19 cellular contexts compared by ENCODE assay signal in the genomic region with DNA sequence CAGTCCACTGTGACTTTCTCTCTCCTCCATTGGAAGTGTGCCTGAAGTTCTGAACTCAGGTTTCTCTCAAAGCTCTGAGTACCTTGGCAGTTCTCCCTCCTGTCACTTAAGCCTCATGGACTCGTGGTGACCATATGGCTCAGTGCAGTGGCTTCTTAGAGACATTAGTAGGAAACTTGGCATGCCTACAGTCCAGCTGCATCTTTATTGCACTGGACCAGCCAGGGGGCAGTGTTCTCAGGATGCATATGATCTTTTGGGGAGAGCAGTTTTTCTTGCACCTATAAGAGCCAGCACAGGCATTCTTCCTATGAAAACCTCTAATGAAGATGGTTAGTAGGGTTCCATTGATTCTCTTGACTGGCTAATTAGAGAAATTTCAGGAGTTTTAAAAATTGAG. TPM values are rescaled to one million over a fixed set of nuclear protein-coding genes. Genes with fewer than 3 reads are reported as not detected.
A peak's percentile ranks its signal among the peaks of the same experiment; 100 is the strongest.
DNase-seq lines count a peak whose midpoint lies in the region; ATAC-seq and TF ChIP-seq lines count a peak whose summit lies in the region.
"Had no signal": no experiment of that assay in that cellular context is flagged by ENCODE, and none has a peak within 500 bp of the region (broad histone marks: within the 10 kb centered on the region; RNA-seq: fewer than 3 reads in every experiment).

No MANE protein-coding gene starts in this region.

- TF ChIP-seq CTCF in mammary epithelial cell (conservative IDR thresholded peaks at IDR 0.05 in 1 of 2, IDR thresholded peaks at IDR 0.05 in 1 of 2; ENCODE audit: extremely low read depth in 1 of 2, insufficient read depth in 1 of 2, low read depth in 1 of 2, low read length in 2 of 2) (peak; percentile 21 to 45), neural crest cell (conservative IDR thresholded peaks at IDR 0.05) (peak; percentile 17), glutamatergic neuron (IDR thresholded peaks at IDR 0.05; ENCODE audit: partially characterized antibody, unreplicated experiment) (no peak)

- H3K27me3 Mint-ChIP-seq in neural crest cell (ENCODE audit: low read depth), result no peaks in the 10 kb centered on the region
- H3K27me3 Mint-ChIP-seq in activated CD4-positive, alpha-beta T cell treated with anti-CD3 and anti-CD28 coated beads for 36 hours, result peaks cover 8% of the 10 kb centered on the region
- peaks cover 2% of the 10 kb centered on the region for H3K27me3 Mint-ChIP-seq in glutamatergic neuron (ENCODE audit: unreplicated experiment)

- H4K20me1 ChIP-seq in mammary epithelial cell (ENCODE audit: insufficient read depth, low read length), result no peaks in the 10 kb centered on the region

- ATAC-seq in GM19395 (IDR thresholded peaks at IDR 0.05; ENCODE audit: unreplicated experiment) (no peak), GM21528 (IDR thresholded peaks at IDR 0.05; ENCODE audit: low FRiP score, unreplicated experiment) (no peak)
- no peak for ATAC-seq in activated CD4-positive, alpha-beta T cell treated with anti-CD3 and anti-CD28 coated beads for 36 hours
- ATAC-seq: T-cell had no signal

- intact Hi-C loops in mammary epithelial cell (cut with micrococcal nuclease), result no loop called here
- intact Hi-C loops in activated CD4-positive, alpha-beta T cell treated with anti-CD3 and anti-CD28 coated beads for 36 hours (cut with DNase I, micrococcal nuclease), result no loop called here

- no peak overlapping the region for H3K9ac ChIP-seq in mammary epithelial cell (ENCODE audit: insufficient read depth, low read length)

- no peak overlapping the region for H3K4me2 ChIP-seq in mammary epithelial cell (ENCODE audit: insufficient read depth, low read depth, low read length)

- H3K4me3 ChIP-seq in mammary epithelial cell (replicated peaks in 1 of 3; ENCODE audit: insufficient read depth in 1 of 3, low read depth in 2 of 3, low read length in 3 of 3), result no peak overlapping the region

- H3K9me3 ChIP-seq in mammary epithelial cell (replicated peaks; ENCODE audit: insufficient read depth, low read length), result no peaks in the 10 kb centered on the region

- no peaks in the 10 kb centered on the region for H3K4me1 ChIP-seq in mammary epithelial cell (ENCODE audit: insufficient read depth, low read length)

- DNase-seq in EH (ENCODE audit: low read depth), result peak; percentile 7
- peak; percentile 15 for DNase-seq in HT-29 (ENCODE audit: low spot score)
- no peak for DNase-seq in mammary epithelial cell
- no peak for DNase-seq in neural crest cell (ENCODE audit: low read depth, low spot score)
- DNase-seq in activated CD4-positive, alpha-beta T cell treated with anti-CD3 and anti-CD28 coated beads for 36 hours, result no peak
- DNase-seq in glutamatergic neuron, result no peak
- DNase-seq: activated naive CD8-positive, alpha-beta T cell treated with anti-CD3 and anti-CD28 coated beads, Interleukin-2, amount 10 ng/mL, durations not matched to agents 7 days and 5 days; cortex of kidney; NCI-H1436; NCI-H2227 treated with DMSO at 0.1 percent for 48 hours; T-cell had no signal

- BruUV-seq in mammary epithelial cell (replicated peaks; lab: Mats Ljungman, UMichigan), result no TSS peak

- H3K27ac Mint-ChIP-seq in neural crest cell (ENCODE audit: unreplicated experiment), result no peak overlapping the region
- no peak overlapping the region for H3K27ac Mint-ChIP-seq in activated CD4-positive, alpha-beta T cell treated with anti-CD3 and anti-CD28 coated beads for 36 hours
- H3K27ac Mint-ChIP-seq in glutamatergic neuron (ENCODE audit: unreplicated experiment), result no peak overlapping the region
- H3K27ac Mint-ChIP-seq: activated naive CD8-positive, alpha-beta T cell treated with anti-CD3 and anti-CD28 coated beads, Interleukin-2, amount 10 ng/mL, durations not matched to agents 7 days and 5 days; memory B cell; stimulated activated naive CD8-positive, alpha-beta T cell treated with anti-CD3 and anti-CD28 coated beads, Interleukin-15, Interleukin-2, amounts not matched to agents 100 ng/mL and 50 ng/mL, for 24 hours; T-cell had no signal

- no peaks in the 10 kb centered on the region for H3K27me3 ChIP-seq in mammary epithelial cell (ENCODE audit: insufficient read depth, low read length)

- CTCF ChIA-PET in mammary epithelial cell (lab: Charles Lee; ENCODE audit: low non-redundant PET), result interaction anchor here (0.5 kb wide), 1 partner anchor 285 kb away, joined by 5 read pairs; no protein-coding TSS in a partner anchor
- CTCF ChIA-PET in activated CD4-positive, alpha-beta T cell treated with anti-CD3 and anti-CD28 coated beads for 36 hours (lab: Charles Lee), result no interaction called here

- H3K9me3 Mint-ChIP-seq in neural crest cell (no peaks in the 10 kb centered on the region), glutamatergic neuron (ENCODE audit: unreplicated experiment) (peaks cover 8% of the 10 kb centered on the region)
- no peaks in the 10 kb centered on the region for H3K9me3 Mint-ChIP-seq in activated CD4-positive, alpha-beta T cell treated with anti-CD3 and anti-CD28 coated beads for 36 hours (ENCODE audit: low read depth)
- H3K9me3 Mint-ChIP-seq: activated naive CD8-positive, alpha-beta T cell treated with anti-CD3 and anti-CD28 coated beads, Interleukin-2, amount 10 ng/mL, durations not matched to agents 7 days and 5 days; memory B cell; stimulated activated naive CD8-positive, alpha-beta T cell treated with anti-CD3 and anti-CD28 coated beads, Interleukin-15, Interleukin-2, amounts not matched to agents 100 ng/mL and 50 ng/mL, for 24 hours; T-cell had no signal

- H3K27ac ChIP-seq in mammary epithelial cell (ENCODE audit: insufficient read depth, low read depth, low read length), result no peak overlapping the region

- no peaks in the 10 kb centered on the region for H3K79me2 ChIP-seq in mammary epithelial cell (ENCODE audit: insufficient read depth, low read length)

- in situ Hi-C loops in mammary epithelial cell (cut with MboI; ENCODE audit: low sequenced_read_pairs in 2 of 2), result loop anchor here (10.0 to 25.0 kb wide), 3 partner anchors 515 to 942 kb away; no protein-coding TSS in a partner anchor

- WGBS in mammary epithelial cell (ENCODE audit: low coverage, missing lambda C conversion rate), result 54% methylated on average over 1 of the region's 1 CpG

- H3K36me3 Mint-ChIP-seq in neural crest cell (ENCODE audit: low read depth), result no peaks in the 10 kb centered on the region
- no peaks in the 10 kb centered on the region for H3K36me3 Mint-ChIP-seq in activated CD4-positive, alpha-beta T cell treated with anti-CD3 and anti-CD28 coated beads for 36 hours (ENCODE audit: low read depth)
- H3K36me3 Mint-ChIP-seq in glutamatergic neuron (ENCODE audit: unreplicated experiment), result peaks cover 6% of the 10 kb centered on the region
- H3K36me3 Mint-ChIP-seq: activated naive CD8-positive, alpha-beta T cell treated with anti-CD3 and anti-CD28 coated beads, Interleukin-2, amount 10 ng/mL, durations not matched to agents 7 days and 5 days; memory B cell; T-cell had no signal

- POLR2A ChIA-PET in activated CD4-positive, alpha-beta T cell treated with anti-CD3 and anti-CD28 coated beads for 36 hours (lab: Charles Lee), result no interaction called here

- H3K4me3 Mint-ChIP-seq in neural crest cell (no peak overlapping the region), glutamatergic neuron (ENCODE audit: unreplicated experiment) (no peak overlapping the region)
- H3K4me3 Mint-ChIP-seq in activated CD4-positive, alpha-beta T cell treated with anti-CD3 and anti-CD28 coated beads for 36 hours, result no peak overlapping the region
- H3K4me3 Mint-ChIP-seq: activated naive CD8-positive, alpha-beta T cell treated with anti-CD3 and anti-CD28 coated beads, Interleukin-2, amount 10 ng/mL, durations not matched to agents 7 days and 5 days; memory B cell; stimulated activated naive CD8-positive, alpha-beta T cell treated with anti-CD3 and anti-CD28 coated beads, Interleukin-15, Interleukin-2, amounts not matched to agents 100 ng/mL and 50 ng/mL, for 24 hours; T-cell had no signal

- dilution Hi-C loops in mammary epithelial cell (cut with HindIII; ENCODE audit: low sequenced_read_pairs), result no loop called here

- H2AFZ ChIP-seq in mammary epithelial cell (ENCODE audit: low read depth, low read length), result no peak overlapping the region

- H3K36me3 ChIP-seq in mammary epithelial cell (ENCODE audit: insufficient read depth, low read length), result no peaks in the 10 kb centered on the region

- H3K4me1 Mint-ChIP-seq in neural crest cell (peaks cover 18% of the 10 kb centered on the region), glutamatergic neuron (ENCODE audit: low read depth, unreplicated experiment) (no peaks in the 10 kb centered on the region)
- no peaks in the 10 kb centered on the region for H3K4me1 Mint-ChIP-seq in activated CD4-positive, alpha-beta T cell treated with anti-CD3 and anti-CD28 coated beads for 36 hours
- H3K4me1 Mint-ChIP-seq: activated naive CD8-positive, alpha-beta T cell treated with anti-CD3 and anti-CD28 coated beads, Interleukin-2, amount 10 ng/mL, durations not matched to agents 7 days and 5 days; T-cell had no signal

RNA-seq across cellular contexts. Expression of gene KCNK16, which starts 47.5 kb away (rescaled TPM):
- total RNA-seq in HT-29 (2014; rRNA removed; shearing (Covaris generic)), result not detected in 2 replicates
- total RNA-seq in mammary epithelial cell (not detected), neural crest cell (not detected in 2 replicates), glutamatergic neuron (ENCODE audit: unreplicated experiment) (not detected)
- not detected for polyA plus RNA-seq in mammary epithelial cell
- polyA minus RNA-seq in mammary epithelial cell, result not detected
- not detected for total RNA-seq in activated CD4-positive, alpha-beta T cell treated with anti-CD3 and anti-CD28 coated beads for 36 hours
- total RNA-seq: activated naive CD8-positive, alpha-beta T cell treated with anti-CD3 and anti-CD28 coated beads, Interleukin-2, amount 10 ng/mL, durations not matched to agents 7 days and 5 days; RPMI7951; T-cell; urinary bladder had no signal
- polyA plus RNA-seq: esophagus, neural cell, urinary bladder had no signal

RNA-seq across cellular contexts. Expression of gene KCNK17, which starts 55.8 kb away (rescaled TPM):
- total RNA-seq in HT-29 (2014; rRNA removed; shearing (Covaris generic)), result 0.13 TPM in 1 of 2 replicates, not detected in the other
- 10 to 100 TPM in 1 of 2 donors, not detected in 1; 13.0 TPM for total RNA-seq in mammary epithelial cell
- not detected for polyA plus RNA-seq in mammary epithelial cell
- not detected for polyA minus RNA-seq in mammary epithelial cell
- 1.2 and 1.6 TPM in 2 replicates for total RNA-seq in neural crest cell
- not detected for total RNA-seq in activated CD4-positive, alpha-beta T cell treated with anti-CD3 and anti-CD28 coated beads for 36 hours
- total RNA-seq in glutamatergic neuron (ENCODE audit: unreplicated experiment), result not detected
- total RNA-seq: activated naive CD8-positive, alpha-beta T cell treated with anti-CD3 and anti-CD28 coated beads, Interleukin-2, amount 10 ng/mL, durations not matched to agents 7 days and 5 days; RPMI7951 had no signal

Comparison
In these comparisons a context has a peak if more than half of its experiments do, and no peak if none do; other contexts are left out.
1. DNase-seq: peak in EH (single experiment) and HT-29 (single experiment); none in mammary epithelial cell (single experiment), neural crest cell (single experiment), activated CD4-positive, alpha-beta T cell treated with anti-CD3 and anti-CD28 coated beads for 36 hours (single experiment) and glutamatergic neuron (single experiment).